In the genomic region with DNA sequence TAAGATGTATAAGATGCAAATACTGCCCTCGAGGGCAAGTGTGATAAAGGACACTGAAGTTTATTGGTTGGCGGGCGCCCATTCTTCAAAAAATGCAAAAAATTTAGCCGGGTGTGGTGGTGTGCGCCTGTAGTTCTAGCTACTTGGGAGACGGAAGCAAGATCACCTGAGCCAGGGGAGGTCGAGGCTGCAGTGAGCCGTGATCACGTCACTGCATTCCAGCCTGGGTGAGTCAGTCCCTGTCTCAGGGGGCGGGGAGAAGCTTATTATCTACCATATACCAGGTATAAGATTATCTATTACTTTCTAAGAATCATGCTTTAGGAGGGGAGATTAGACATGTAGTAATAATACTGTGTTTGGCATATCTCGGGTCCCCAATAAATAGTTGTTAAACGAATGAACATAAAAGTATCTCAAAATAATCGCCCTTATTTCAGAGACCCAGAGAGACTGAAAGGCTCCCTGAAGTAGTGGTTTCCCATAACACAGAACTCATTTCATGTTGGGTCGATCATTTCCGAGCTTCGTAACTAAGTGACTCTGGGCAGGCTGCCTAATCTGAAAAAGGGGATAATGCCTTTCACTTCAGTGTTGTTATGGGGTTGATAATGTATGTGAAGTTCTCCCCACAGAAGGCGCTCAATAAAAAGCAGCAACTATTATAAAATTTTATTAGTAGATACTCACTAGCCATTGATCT, we compare ENCODE assay signal across 8 cellular contexts. TPM values are rescaled to one million over a fixed set of nuclear protein-coding genes. Genes with fewer than 3 reads are reported as not detected.
DNase-seq lines count a peak whose midpoint lies in the region; ATAC-seq and TF ChIP-seq lines count a peak whose summit lies in the region.

No MANE protein-coding gene starts in this region.

- H3K27me3 ChIP-seq in psoas muscle (ENCODE audit: insufficient read depth in 3 of 3, low read length in 2 of 3), result no peaks in the 10 kb centered on the region

- CTCF ChIA-PET in activated CD4-positive, alpha-beta T cell treated with anti-CD3 and anti-CD28 coated beads, Interleukin-2, amount 10 ng/mL, durations not matched to agents 7 days and 5 days (lab: Charles Lee), result interaction anchor here (0.7 to 1.4 kb wide), 2 partner anchors 13 to 162 kb away, joined by 3 read pairs; no protein-coding TSS in a partner anchor

- H3K36me3 ChIP-seq in psoas muscle (ENCODE audit: insufficient read depth in 1 of 2, low read depth in 1 of 2), result no peaks in the 10 kb centered on the region

- H3K4me3 Mint-ChIP-seq in T-helper 1 cell treated with Interleukin-12 subunit alpha and Interleukin-12 subunit beta and Interleukin-4 antibody, amounts not matched to agents 30 μg/mL and 1 μg/mL, for 36 hours, result peak overlapping the region; percentile 98
- peak overlapping the region; percentile 95 for H3K4me3 Mint-ChIP-seq in activated CD4-positive, alpha-beta T cell treated with anti-CD3 and anti-CD28 coated beads, Interleukin-2, amount 10 ng/mL, durations not matched to agents 7 days and 5 days

- peaks cover 6% of the 10 kb centered on the region for H3K36me3 Mint-ChIP-seq in T-helper 1 cell treated with Interleukin-12 subunit alpha and Interleukin-12 subunit beta and Interleukin-4 antibody, amounts not matched to agents 30 μg/mL and 1 μg/mL, for 36 hours (ENCODE audit: low read depth)
- H3K36me3 Mint-ChIP-seq in activated CD4-positive, alpha-beta T cell treated with anti-CD3 and anti-CD28 coated beads, Interleukin-2, amount 10 ng/mL, durations not matched to agents 7 days and 5 days (ENCODE audit: low read depth), result peaks cover 7% of the 10 kb centered on the region

- WGBS in psoas muscle, 3 donors, result 44% methylated on average over 17 of the region's 17 CpGs

- peaks cover 26% of the 10 kb centered on the region for H3K4me1 ChIP-seq in psoas muscle

- no peaks in the 10 kb centered on the region for H3K9me3 ChIP-seq in psoas muscle

- peak overlapping the region; percentile 93 for H3K27ac ChIP-seq in psoas muscle

- H3K4me3 ChIP-seq in psoas muscle, result peak overlapping the region; percentile 91

- POLR2A ChIA-PET in activated CD4-positive, alpha-beta T cell treated with anti-CD3 and anti-CD28 coated beads, Interleukin-2, amount 10 ng/mL, durations not matched to agents 7 days and 5 days (lab: Charles Lee), result interaction anchor here (0.5 kb wide), 1 partner anchor 38 kb away, joined by 5 read pairs; no protein-coding TSS in a partner anchor

- no peak for TF ChIP-seq CTCF in psoas muscle (IDR thresholded peaks at IDR 0.05)

- no peaks in the 10 kb centered on the region for H3K9me3 Mint-ChIP-seq in T-helper 1 cell treated with Interleukin-12 subunit alpha and Interleukin-12 subunit beta and Interleukin-4 antibody, amounts not matched to agents 30 μg/mL and 1 μg/mL, for 36 hours
- H3K9me3 Mint-ChIP-seq in activated CD4-positive, alpha-beta T cell treated with anti-CD3 and anti-CD28 coated beads, Interleukin-2, amount 10 ng/mL, durations not matched to agents 7 days and 5 days, result no peaks in the 10 kb centered on the region

- peak overlapping the region; percentile 97 for H3K27ac Mint-ChIP-seq in T-helper 1 cell treated with Interleukin-12 subunit alpha and Interleukin-12 subunit beta and Interleukin-4 antibody, amounts not matched to agents 30 μg/mL and 1 μg/mL, for 36 hours
- peak overlapping the region; percentile 97 for H3K27ac Mint-ChIP-seq in activated CD4-positive, alpha-beta T cell treated with anti-CD3 and anti-CD28 coated beads, Interleukin-2, amount 10 ng/mL, durations not matched to agents 7 days and 5 days

- DNase-seq in T-helper 1 cell (no peak), fibroblast of peridontal ligament (ENCODE audit: extremely low read depth) (peak; percentile 37), psoas muscle (no peak), NCI-H1694 treated with DMSO at 0.1 percent for 48 hours (lab: John Stamatoyannopoulos, UW) (no peak), amniotic stem cell (lab: John Stamatoyannopoulos, UW) (no peak)
- DNase-seq in activated CD4-positive, alpha-beta T cell treated with anti-CD3 and anti-CD28 coated beads, Interleukin-2, amount 10 ng/mL, durations not matched to agents 7 days and 5 days, result no peak

- intact Hi-C loops in psoas muscle (cut with DNase I), result loop anchor here in 1 of 2 donors (5.0 kb wide), 1 partner anchor 158 kb away; no protein-coding TSS in a partner anchor

- ATAC-seq in psoas muscle (no peak), HG02642 (IDR thresholded peaks at IDR 0.05; ENCODE audit: poor library complexity, unreplicated experiment) (no peak)

- no peaks in the 10 kb centered on the region for H3K27me3 Mint-ChIP-seq in T-helper 1 cell treated with Interleukin-12 subunit alpha and Interleukin-12 subunit beta and Interleukin-4 antibody, amounts not matched to agents 30 μg/mL and 1 μg/mL, for 36 hours (ENCODE audit: low read depth)
- H3K27me3 Mint-ChIP-seq in activated CD4-positive, alpha-beta T cell treated with anti-CD3 and anti-CD28 coated beads, Interleukin-2, amount 10 ng/mL, durations not matched to agents 7 days and 5 days, result no peaks in the 10 kb centered on the region

- peaks cover 20% of the 10 kb centered on the region for H3K4me1 Mint-ChIP-seq in T-helper 1 cell treated with Interleukin-12 subunit alpha and Interleukin-12 subunit beta and Interleukin-4 antibody, amounts not matched to agents 30 μg/mL and 1 μg/mL, for 36 hours (ENCODE audit: low read depth)
- peaks cover 34% of the 10 kb centered on the region for H3K4me1 Mint-ChIP-seq in activated CD4-positive, alpha-beta T cell treated with anti-CD3 and anti-CD28 coated beads, Interleukin-2, amount 10 ng/mL, durations not matched to agents 7 days and 5 days

RNA-seq across cellular contexts. Expression of gene SELENOI, which starts 1.2 kb away (rescaled TPM):
- 10 to 100 TPM; 26.9 to 29.7 TPM for total RNA-seq in activated CD4-positive, alpha-beta T cell treated with anti-CD3 and anti-CD28 coated beads, Interleukin-2, amount 10 ng/mL, durations not matched to agents 7 days and 5 days
- 10 to 100 TPM; 15.7 to 40.5 (median 20.1) TPM for total RNA-seq in psoas muscle
- 10 to 100 TPM in 1 of 3 donors, 1 to 10 TPM in 2; 3.7 to 11.3 (median 7.3) TPM for polyA plus RNA-seq in psoas muscle

RNA-seq across cellular contexts. Expression of gene ADGRF3, which starts 1.9 kb away (rescaled TPM):
- 1 to 10 TPM; 6.5 to 7.4 TPM for total RNA-seq in activated CD4-positive, alpha-beta T cell treated with anti-CD3 and anti-CD28 coated beads, Interleukin-2, amount 10 ng/mL, durations not matched to agents 7 days and 5 days
- total RNA-seq in psoas muscle, result under 1 TPM in 2 of 4 donors, not detected in 2; 0.17 to 0.48 TPM
- polyA plus RNA-seq in psoas muscle, result under 1 TPM in 2 of 3 donors, not detected in 1; 0.03 to 0.19 TPM

RNA-seq across cellular contexts. Expression of gene DRC1, which starts 57.0 kb away (rescaled TPM):
- not detected for total RNA-seq in activated CD4-positive, alpha-beta T cell treated with anti-CD3 and anti-CD28 coated beads, Interleukin-2, amount 10 ng/mL, durations not matched to agents 7 days and 5 days
- total RNA-seq in psoas muscle, result under 1 TPM in 2 of 4 donors, not detected in 2; 0.10 to 0.15 TPM
- under 1 TPM in 2 of 3 donors, not detected in 1; 0.04 to 0.06 TPM for polyA plus RNA-seq in psoas muscle

Comparison
In these comparisons a context has a peak if more than half of its experiments do, and no peak if none do; other contexts are left out.
1. RNA of gene ADGRF3, which starts 1.9 kb away (total RNA-seq): 6.5 to 7.4 TPM in activated CD4-positive, alpha-beta T cell treated with anti-CD3 and anti-CD28 coated beads, Interleukin-2, amount 10 ng/mL, durations not matched to agents 7 days and 5 days; 0.17 to 0.48 TPM in psoas muscle; every median in the first group is over 4 times any median in the second.